ENCODE assay signal across 16 cellular contexts in genomic region chr15:88479169-88479568, GRCh38. TPM values are rescaled to one million over a fixed set of nuclear protein-coding genes. Genes with fewer than 3 reads are reported as not detected.
A peak's percentile ranks its signal among the peaks of the same experiment; 100 is the strongest.
DNase-seq lines count a peak whose midpoint lies in the region; ATAC-seq and TF ChIP-seq lines count a peak whose summit lies in the region.
"Had no signal": no experiment of that assay in that cellular context is flagged by ENCODE, and none has a peak within 500 bp of the region (broad histone marks: within the 10 kb centered on the region; RNA-seq: fewer than 3 reads in every experiment).

No MANE protein-coding gene starts in this region.

- no peak overlapping the region for H3K9ac ChIP-seq in HCT116 (ENCODE audit: low read length)

- H4K20me1 ChIP-seq in HCT116 (ENCODE audit: insufficient read depth) = no peaks in the 10 kb centered on the region; the same call in 1 of the 2 replicates

- BruUV-seq in HCT116 (replicated peaks; lab: Mats Ljungman, UMichigan) = no TSS peak

- H3K27me3 ChIP-seq in HCT116 (ENCODE audit: insufficient read depth, low read length) = no peaks in the 10 kb centered on the region

- no peaks in the 10 kb centered on the region for H3K79me2 ChIP-seq in HCT116 (ENCODE audit: insufficient read depth, low read length)

- POLR2A ChIA-PET in AG04449 (lab: Yijun Ruan, JAX) = no interaction called here
- POLR2A ChIA-PET in HCT116 (lab: Charles Lee) = no interaction called here

- no peaks in the 10 kb centered on the region for H3K9me2 ChIP-seq in HCT116 (ENCODE audit: insufficient read depth)

- no peak overlapping the region for H3K4me2 ChIP-seq in HCT116 (ENCODE audit: low read length)

- H2AFZ ChIP-seq in HCT116 (ENCODE audit: low read depth, low read length, poor library complexity, severe bottlenecking) = no peak overlapping the region

- H3K36me3 ChIP-seq in HCT116 (ENCODE audit: control insufficient read depth in 1 of 2, insufficient read depth in 2 of 2, low read length in 2 of 2) = peaks cover 6 to 15% of the 10 kb centered on the region in 2 experiments; a peak in 2 of 4 replicates

- RAD21 ChIA-PET in HCT116 (lab: Charles Lee; ENCODE audit: low non-redundant PET in 1 of 2, low total read pairs in 2 of 2, uncharacterized antibody in 2 of 2, unreplicated experiment in 2 of 2) = no interaction called here

- ATAC-seq in HCT116 (peak; percentile 48; the same call in 1 of the 2 replicates), GM21381 (IDR thresholded peaks at IDR 0.05; ENCODE audit: unreplicated experiment) (no peak)
- ATAC-seq: CD8-positive, alpha-beta T cell had no signal

- no peaks in the 10 kb centered on the region for H3K9me3 ChIP-seq in HCT116 (ENCODE audit: control insufficient read depth in 1 of 2, insufficient read depth in 1 of 2, low read depth in 1 of 2, low read length in 2 of 2)

- no peak overlapping the region for H3K27ac ChIP-seq in HCT116 (ENCODE audit: low read depth, low read length)

- CTCF ChIA-PET in AG04449 (lab: Yijun Ruan, JAX) = interaction anchor here (1.5 to 3.9 kb wide), 3 partner anchors 10 to 356 kb away, joined by 3 to 36 read pairs (median 7); no protein-coding TSS in a partner anchor
- CTCF ChIA-PET in HCT116 (lab: Charles Lee) = interaction anchor here (1.1 kb wide), 1 partner anchor 135 kb away, joined by 3 read pairs; no protein-coding TSS in a partner anchor

- no peak for TF ChIP-seq POLR2A in HCT116 (IDR thresholded peaks at IDR 0.05; ENCODE audit: borderline replicate concordance, extremely low read depth, insufficient read depth, insufficient read length)

- no peak for TF ChIP-seq RAD21 in HCT116 (IDR thresholded peaks at IDR 0.05; ENCODE audit: low read depth)

- TF ChIP-seq CTCF in AG04449 (IDR thresholded peaks at IDR 0.05; ENCODE audit: insufficient read depth, low read length, missing control alignments) = peak; percentile 4
- 0 out of 6 replicates have a peak, but pooled peaks of 1 of the 3 experiments have one; percentile 13 for TF ChIP-seq CTCF in HCT116 (IDR thresholded peaks at IDR 0.05 in 2 of 3, conservative IDR thresholded peaks at IDR 0.05 in 1 of 3; ENCODE audit: borderline replicate concordance in 1 of 3, insufficient read depth in 1 of 3, low read depth in 2 of 3, low read length in 2 of 3)
- TF ChIP-seq CTCF in fibroblast of villous mesenchyme (IDR thresholded peaks at IDR 0.05; ENCODE audit: insufficient read depth, low read depth, low read length) = peak; percentile 15

- no peaks in the 10 kb centered on the region for H3K4me1 ChIP-seq in HCT116 (ENCODE audit: control insufficient read depth in 1 of 2, insufficient read depth in 2 of 2, low read length in 2 of 2)

- intact Hi-C loops in HCT116 (cut with micrococcal nuclease) = no loop called here

- DNase-seq in AG04449 (ENCODE audit: low read depth, low spot score) (no peak), HCT116 (ENCODE audit: low read depth, low spot score) (no peak), RKO (ENCODE audit: low spot score) (peak; percentile 15), fibroblast of villous mesenchyme (ENCODE audit: low read depth) (no peak), anterior cingulate cortex (lab: John Stamatoyannopoulos, UW) (no peak), NCI-H2171 (lab: John Stamatoyannopoulos, UW) (no peak), NCI-H748 treated with DMSO at 0.1 percent for 48 hours (lab: John Stamatoyannopoulos, UW) (no peak)
- DNase-seq: CD8-positive, alpha-beta T cell; GOT3; MV-4-11; NCI-H1417 treated with DMSO at 0.1 percent for 48 hours; NCI-H2029; NCI-H510A; NK-92 treated with Interleukin-12 subunit alpha and Interleukin-12 subunit beta, amount 100 ng/mL, for 24 hours; SIG-M5 had no signal

- H3K4me3 ChIP-seq in AG04449 (ENCODE audit: low read depth, low read length) (no peak overlapping the region), HCT116 (replicated peaks in 1 of 2; ENCODE audit: low read depth in 1 of 2, low read length in 2 of 2) (no peak overlapping the region), fibroblast of villous mesenchyme (ENCODE audit: low read depth, low read length) (no peak overlapping the region)

TF ChIP-seq in HCT116, 20 proteins besides CTCF, POLR2A, EP300 and RAD21:
- TF ChIP-seq ZFX (IDR thresholded peaks at IDR 0.05) (no peak), EGR1 (IDR thresholded peaks at IDR 0.05; ENCODE audit: low read depth) (no peak), FOSL1 (IDR thresholded peaks at IDR 0.05; ENCODE audit: low read depth) (no peak), JUND (IDR thresholded peaks at IDR 0.05) (no peak), POLR2AphosphoS5 (IDR thresholded peaks at IDR 0.05; ENCODE audit: low read depth, low read length) (no peak), ZBTB33 (IDR thresholded peaks at IDR 0.05; ENCODE audit: extremely low read depth, insufficient replicate concordance, low read length) (no peak), MAX (IDR thresholded peaks at IDR 0.05) (no peak)

RNA-seq across cellular contexts. Expression of gene MRPS11, which starts 11.7 kb away (rescaled TPM):
- total RNA-seq in HCT116 (2021; ENCODE audit: unreplicated experiment) = 47.4 TPM
- polyA plus RNA-seq in HCT116 (2012) = 42.6 and 43.2 TPM in 2 replicates
- 22.0 and 22.9 TPM in 2 replicates for total RNA-seq in fibroblast of villous mesenchyme

RNA-seq across cellular contexts. Expression of gene MRPL46, which starts 12.0 kb away (rescaled TPM):
- total RNA-seq in HCT116 (2021; ENCODE audit: unreplicated experiment) = 30.5 TPM
- 19.2 and 28.9 TPM in 2 replicates for polyA plus RNA-seq in HCT116 (2012)
- 11.6 and 18.6 TPM in 2 replicates for total RNA-seq in fibroblast of villous mesenchyme
